17 cellular contexts compared by ENCODE assay signal in the genomic region with DNA sequence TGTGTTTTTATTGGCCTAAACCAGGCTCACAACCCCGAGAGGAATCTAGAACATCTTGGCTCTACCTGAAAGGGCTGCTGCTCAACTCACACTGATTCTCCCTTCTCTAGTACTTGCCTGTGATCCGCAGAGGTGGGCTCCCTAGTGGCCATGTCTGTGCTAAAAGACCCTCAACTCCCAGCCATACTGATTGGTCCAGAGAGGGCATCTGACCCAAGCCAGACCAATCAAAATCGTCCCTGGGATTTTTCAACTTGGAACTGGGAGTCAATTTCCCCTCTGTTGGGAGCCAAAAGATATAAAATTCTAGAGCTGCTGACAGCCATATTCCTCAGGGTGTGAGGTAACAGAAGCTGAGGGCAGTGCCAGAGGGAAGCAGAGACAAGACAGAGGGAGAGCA. TPM values are rescaled to one million over a fixed set of nuclear protein-coding genes. Genes with fewer than 3 reads are reported as not detected.
A peak's percentile ranks its signal among the peaks of the same experiment; 100 is the strongest.
DNase-seq lines count a peak whose midpoint lies in the region; TF ChIP-seq lines count a peak whose summit lies in the region.
"Had no signal": no experiment of that assay in that cellular context is flagged by ENCODE, and none has a peak within 500 bp of the region (broad histone marks: within the 10 kb centered on the region; RNA-seq: fewer than 3 reads in every experiment).

No MANE protein-coding gene starts in this region.

- peaks cover 31% of the 10 kb centered on the region for H3K4me1 Mint-ChIP-seq in activated T-helper 1 cell treated with anti-CD3 and anti-CD28 coated beads, Interleukin-12 subunit alpha, Interleukin-12 subunit beta, Interleukin-2, Interleukin-4 antibody, amounts not matched to agents 30 ng/mL and 10 ng/mL and 1 ng/mL, durations not matched to agents 14 hours and 24 hours and 36 hours (ENCODE audit: low read depth)

- peaks cover 50% of the 10 kb centered on the region for H4K20me1 ChIP-seq in BLaER1
- 0 out of 2 replicates have a peak, but pooled peaks cover 8% of the 10 kb centered on the region for H4K20me1 ChIP-seq in SK-N-SH (ENCODE audit: insufficient read depth)

- H2AFZ ChIP-seq in SK-N-SH (ENCODE audit: low read depth), result no peak overlapping the region
- H2AFZ ChIP-seq: GM23338 had no signal

- no peaks in the 10 kb centered on the region for H3K79me2 ChIP-seq in SK-N-SH (ENCODE audit: insufficient read depth)

- WGBS in SK-N-SH (ENCODE audit: low lambda C conversion rate), result 87% methylated on average over 1 of the region's 3 CpGs

- peaks cover 6% of the 10 kb centered on the region for H3K36me3 Mint-ChIP-seq in activated T-helper 1 cell treated with anti-CD3 and anti-CD28 coated beads, Interleukin-12 subunit alpha, Interleukin-12 subunit beta, Interleukin-2, Interleukin-4 antibody, amounts not matched to agents 30 ng/mL and 10 ng/mL and 1 ng/mL, durations not matched to agents 14 hours and 24 hours and 36 hours (ENCODE audit: low read depth)

- H3F3A ChIP-seq in SK-N-SH (replicated peaks; ENCODE audit: insufficient read depth), result no peaks in the 10 kb centered on the region

- no peaks in the 10 kb centered on the region for H3K27me3 ChIP-seq in BLaER1
- no peaks in the 10 kb centered on the region for H3K27me3 ChIP-seq in mucosa of rectum (ENCODE audit: control insufficient read depth in 2 of 2, insufficient read depth in 2 of 2, low read length in 2 of 2)
- no peaks in the 10 kb centered on the region for H3K27me3 ChIP-seq in SK-N-SH (ENCODE audit: insufficient read depth)
- H3K27me3 ChIP-seq: colonic mucosa, gastrocnemius medialis, suprapubic skin had no signal

- TF ChIP-seq EP300 in SK-N-SH (IDR thresholded peaks at IDR 0.05; ENCODE audit: borderline replicate concordance in 1 of 2, low read depth in 1 of 2, low read length in 1 of 2), result no peak

- H3K4me3 ChIP-seq in BLaER1 (no peak overlapping the region), mucosa of rectum (ENCODE audit: low read length in 2 of 2) (no peak overlapping the region), SK-N-SH (ENCODE audit: low read depth in 2 of 2, low read length in 1 of 2) (no peak overlapping the region)
- H3K4me3 ChIP-seq: colonic mucosa, gastrocnemius medialis, GM23338, skin epidermis, suprapubic skin had no signal

- no peaks in the 10 kb centered on the region for H3K9me2 ChIP-seq in SK-N-SH

- H3K9me3 ChIP-seq in BLaER1 (no peaks in the 10 kb centered on the region), mucosa of rectum (ENCODE audit: control insufficient read depth in 2 of 2, low read length in 2 of 2) (no peaks in the 10 kb centered on the region), SK-N-SH (no peaks in the 10 kb centered on the region)
- H3K9me3 ChIP-seq: colonic mucosa, gastrocnemius medialis, suprapubic skin had no signal

- CTCF ChIA-PET in SK-N-SH (lab: Yijun Ruan, JAX), result no interaction called here

- H3K36me3 ChIP-seq in BLaER1 (peaks cover 61% of the 10 kb centered on the region), mucosa of rectum (ENCODE audit: control insufficient read depth in 2 of 2, insufficient read depth in 2 of 2, low read length in 2 of 2) (peaks cover 22 to 24% of the 10 kb centered on the region in 2 donors), SK-N-SH (replicated peaks in 1 of 2; ENCODE audit: control insufficient read depth in 1 of 2, insufficient read depth in 2 of 2, low read length in 1 of 2) (no peaks in the 10 kb centered on the region)
- H3K36me3 ChIP-seq: colonic mucosa, gastrocnemius medialis had no signal

- peaks cover 5% of the 10 kb centered on the region for H3K27me3 Mint-ChIP-seq in activated T-helper 1 cell treated with anti-CD3 and anti-CD28 coated beads, Interleukin-12 subunit alpha, Interleukin-12 subunit beta, Interleukin-2, Interleukin-4 antibody, amounts not matched to agents 30 ng/mL and 10 ng/mL and 1 ng/mL, durations not matched to agents 14 hours and 24 hours and 36 hours (ENCODE audit: insufficient read depth)
- H3K27me3 Mint-ChIP-seq: progenitor cell of endocrine pancreas had no signal

- DNase-seq in EL (peak; percentile 25), kidney tubule cell (ENCODE audit: low spot score) (no peak), SK-N-SH (no peak), MV-4-11 (lab: John Stamatoyannopoulos, UW) (no peak)
- no peak for DNase-seq in activated T-helper 1 cell treated with anti-CD3 and anti-CD28 coated beads, Interleukin-12 subunit alpha, Interleukin-12 subunit beta, Interleukin-2, Interleukin-4 antibody, amounts not matched to agents 30 ng/mL and 10 ng/mL and 1 ng/mL, durations not matched to agents 14 hours and 24 hours and 36 hours (ENCODE audit: low spot score)
- DNase-seq: activated CD4-positive, CD25-positive, alpha-beta regulatory T cell; activated naive CD4-positive, alpha-beta T cell treated with anti-CD3 and anti-CD28 coated beads, Interleukin-2, amount 50 U/mL, for 16 hours; colonic mucosa; DMS153; gastrocnemius medialis; NCI-H1105 treated with DMSO at 0.1 percent for 48 hours had no signal

- H3K9ac ChIP-seq in BLaER1, result no peak overlapping the region
- peak overlapping the region in 1 of 2 donors; percentile 14 for H3K9ac ChIP-seq in mucosa of rectum (ENCODE audit: low read depth in 1 of 2, low read length in 2 of 2)
- no peak overlapping the region for H3K9ac ChIP-seq in SK-N-SH

- H3K27ac ChIP-seq in BLaER1, result peak overlapping the region; percentile 16; the same call in 1 of the 2 replicates
- peak overlapping the region; percentile 56 to 66 for H3K27ac ChIP-seq in mucosa of rectum (ENCODE audit: low read depth in 2 of 2, low read length in 2 of 2)
- H3K27ac ChIP-seq in SK-N-SH (ENCODE audit: low read depth in 2 of 2, low read length in 1 of 2), result no peak overlapping the region
- H3K27ac ChIP-seq: colonic mucosa, gastrocnemius medialis, suprapubic skin had no signal

- H3K4me1 ChIP-seq in BLaER1 (peaks cover 61% of the 10 kb centered on the region), mucosa of rectum (ENCODE audit: control insufficient read depth in 2 of 2, insufficient read depth in 2 of 2, low read length in 2 of 2) (peaks cover 30 to 46% of the 10 kb centered on the region in 2 donors), SK-N-SH (ENCODE audit: control insufficient read depth in 1 of 2, insufficient read depth in 2 of 2, low read depth in 1 of 2, low read length in 1 of 2) (peaks cover 8 to 43% of the 10 kb centered on the region in 2 experiments; a peak in 3 of 4 replicates)

- H3K4me2 ChIP-seq in BLaER1, result peak overlapping the region; percentile 66
- no peak overlapping the region for H3K4me2 ChIP-seq in SK-N-SH
- H3K4me2 ChIP-seq: GM23338 had no signal

- POLR2A ChIA-PET in SK-N-SH (lab: Yijun Ruan, JAX), result no interaction called here

- H3K9me3 Mint-ChIP-seq in activated T-helper 1 cell treated with anti-CD3 and anti-CD28 coated beads, Interleukin-12 subunit alpha, Interleukin-12 subunit beta, Interleukin-2, Interleukin-4 antibody, amounts not matched to agents 30 ng/mL and 10 ng/mL and 1 ng/mL, durations not matched to agents 14 hours and 24 hours and 36 hours, result no peaks in the 10 kb centered on the region
- H3K9me3 Mint-ChIP-seq: GM23338 had no signal

- peak overlapping the region; percentile 26 for H3K4me3 Mint-ChIP-seq in activated T-helper 1 cell treated with anti-CD3 and anti-CD28 coated beads, Interleukin-12 subunit alpha, Interleukin-12 subunit beta, Interleukin-2, Interleukin-4 antibody, amounts not matched to agents 30 ng/mL and 10 ng/mL and 1 ng/mL, durations not matched to agents 14 hours and 24 hours and 36 hours
- H3K4me3 Mint-ChIP-seq: GM23338 had no signal

- TF ChIP-seq CTCF in SK-N-SH (IDR thresholded peaks at IDR 0.05), result no peak

- TF ChIP-seq RAD21 in SK-N-SH (IDR thresholded peaks at IDR 0.05; ENCODE audit: low read length), result no peak

- intact Hi-C loops in activated T-helper 1 cell treated with anti-CD3 and anti-CD28 coated beads, Interleukin-12 subunit alpha, Interleukin-12 subunit beta, Interleukin-2, Interleukin-4 antibody, amounts not matched to agents 30 ng/mL and 10 ng/mL and 1 ng/mL, durations not matched to agents 14 hours and 24 hours and 36 hours (cut with micrococcal nuclease), result loop anchor here (1.0 to 5.0 kb wide), 6 partner anchors 27 to 322 kb away; a partner anchor contains a TSS

- peak overlapping the region; percentile 80 for H3K27ac Mint-ChIP-seq in activated T-helper 1 cell treated with anti-CD3 and anti-CD28 coated beads, Interleukin-12 subunit alpha, Interleukin-12 subunit beta, Interleukin-2, Interleukin-4 antibody, amounts not matched to agents 30 ng/mL and 10 ng/mL and 1 ng/mL, durations not matched to agents 14 hours and 24 hours and 36 hours
- H3K27ac Mint-ChIP-seq: GM23338 had no signal

TF ChIP-seq in SK-N-SH, 30 proteins besides CTCF, POLR2A, EP300 and RAD21 (continues in another document):
- TF ChIP-seq, protein P1, sequence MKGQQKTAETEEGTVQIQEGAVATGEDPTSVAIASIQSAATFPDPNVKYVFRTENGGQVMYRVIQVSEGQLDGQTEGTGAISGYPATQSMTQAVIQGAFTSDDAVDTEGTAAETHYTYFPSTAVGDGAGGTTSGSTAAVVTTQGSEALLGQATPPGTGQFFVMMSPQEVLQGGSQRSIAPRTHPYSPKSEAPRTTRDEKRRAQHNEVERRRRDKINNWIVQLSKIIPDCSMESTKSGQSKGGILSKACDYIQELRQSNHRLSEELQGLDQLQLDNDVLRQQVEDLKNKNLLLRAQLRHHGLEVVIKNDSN (IDR thresholded peaks at IDR 0.05; ENCODE audit: borderline replicate concordance, low read depth), result no peak
- TF ChIP-seq TEAD4 (IDR thresholded peaks at IDR 0.05; ENCODE audit: borderline replicate concordance, insufficient read depth), result no peak
- no peak for TF ChIP-seq FOXJ3 (CRISPR knock-in tag; IDR thresholded peaks at IDR 0.05)
- TF ChIP-seq ELF1 (IDR thresholded peaks at IDR 0.05), result no peak
- no peak for TF ChIP-seq POLR2AphosphoS5 (IDR thresholded peaks at IDR 0.05; ENCODE audit: low read depth, low read length)
- no peak for TF ChIP-seq RFX5 (IDR thresholded peaks at IDR 0.05; ENCODE audit: low read length)
- no peak for TF ChIP-seq YY1 (IDR thresholded peaks at IDR 0.05; ENCODE audit: low read depth)
- no peak for TF ChIP-seq NFIC (IDR thresholded peaks at IDR 0.05; ENCODE audit: borderline replicate concordance)
- TF ChIP-seq SIN3A (IDR thresholded peaks at IDR 0.05; ENCODE audit: borderline replicate concordance, low read depth, low read length), result no peak
- TF ChIP-seq, protein P2, sequence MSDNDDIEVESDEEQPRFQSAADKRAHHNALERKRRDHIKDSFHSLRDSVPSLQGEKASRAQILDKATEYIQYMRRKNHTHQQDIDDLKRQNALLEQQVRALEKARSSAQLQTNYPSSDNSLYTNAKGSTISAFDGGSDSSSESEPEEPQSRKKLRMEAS (IDR thresholded peaks at IDR 0.05; ENCODE audit: low read depth), result no peak

RNA-seq across cellular contexts. Expression of a gene that starts 55.3 kb away (rescaled TPM):
- 9.6 and 10.4 TPM in 2 replicates for total RNA-seq in activated T-helper 1 cell treated with anti-CD3 and anti-CD28 coated beads, Interleukin-12 subunit alpha, Interleukin-12 subunit beta, Interleukin-2, Interleukin-4 antibody, amounts not matched to agents 30 ng/mL and 10 ng/mL and 1 ng/mL, durations not matched to agents 14 hours and 24 hours and 36 hours
- polyA plus RNA-seq in SK-N-SH (2012; rRNA removed), result 2.1 and 2.5 TPM in 2 replicates
- 1.7 and 2.5 TPM in 2 replicates for polyA plus RNA-seq in SK-N-SH (2012; cell fraction: cytosol; rRNA removed)
- 5.5 and 5.7 TPM in 2 replicates for polyA plus RNA-seq in SK-N-SH (2012; cell fraction: nucleus; rRNA removed)

Comparison
In these comparisons a context has a peak if more than half of its experiments do, and no peak if none do; other contexts are left out.
1. H3K27ac ChIP-seq: peak in BLaER1 (single experiment) and mucosa of rectum (2 of 2); none in SK-N-SH (0 of 2).